ENCODE assay signal across 20 cellular contexts in genomic region chr3:45638299-45639043, GRCh38.
"Had no signal": no experiment of that assay in that cellular context is flagged by ENCODE, and none has a peak within 500 bp of the region (broad histone marks: within the 10 kb centered on the region; RNA-seq: fewer than 3 reads in every experiment).

No MANE protein-coding gene starts in this region.

- H3K36me3 ChIP-seq: uterus had no signal

- FAIRE-seq: keratinocyte had no signal

- ATAC-seq: foreskin keratinocyte had no signal

- H3K27me3 ChIP-seq: ascending aorta, foreskin keratinocyte, tibial nerve, uterus had no signal

- H3K4me1 ChIP-seq: uterus had no signal

- H3K4me3 ChIP-seq: ascending aorta, tibial nerve, uterus had no signal

- H3K9me3 ChIP-seq: ascending aorta, tibial nerve, uterus had no signal

- DNase-seq: activated CD4-positive, alpha-beta T cell treated with anti-CD3 and anti-CD28 coated beads, Interleukin-2, amount 50 U/mL, for 1 hour; activated CD4-positive, CD25-positive, alpha-beta regulatory T cell treated with anti-CD3 and anti-CD28 coated beads, Interleukin-2, amount 50 U/mL, for 72 hours; activated CD8-positive, alpha-beta memory T cell treated with anti-CD3 and anti-CD28 coated beads, Interleukin-2, amount 50 U/mL, for 48 hours; activated gamma-delta T cell; activated T-cell treated with anti-CD3 and anti-CD28 coated beads, Interleukin-2, amount 50 U/mL, for 48 hours; endodermal cell; foreskin keratinocyte; glutamatergic neuron; hypothalamus; midbrain; nucleus accumbens; retina; stimulated activated CD8-positive, alpha-beta memory T cell treated with anti-CD3 and anti-CD28 coated beads, Interleukin-4, amount 100 ng/mL, for 48 hours; stimulated activated naive CD4-positive, alpha-beta T cell; T-helper 2 cell; uterus had no signal

- H3K27ac ChIP-seq: ascending aorta, epithelial cell of prostate, foreskin keratinocyte, uterus had no signal
